ENCODE assay signal across 8 cellular contexts in the genomic region with DNA sequence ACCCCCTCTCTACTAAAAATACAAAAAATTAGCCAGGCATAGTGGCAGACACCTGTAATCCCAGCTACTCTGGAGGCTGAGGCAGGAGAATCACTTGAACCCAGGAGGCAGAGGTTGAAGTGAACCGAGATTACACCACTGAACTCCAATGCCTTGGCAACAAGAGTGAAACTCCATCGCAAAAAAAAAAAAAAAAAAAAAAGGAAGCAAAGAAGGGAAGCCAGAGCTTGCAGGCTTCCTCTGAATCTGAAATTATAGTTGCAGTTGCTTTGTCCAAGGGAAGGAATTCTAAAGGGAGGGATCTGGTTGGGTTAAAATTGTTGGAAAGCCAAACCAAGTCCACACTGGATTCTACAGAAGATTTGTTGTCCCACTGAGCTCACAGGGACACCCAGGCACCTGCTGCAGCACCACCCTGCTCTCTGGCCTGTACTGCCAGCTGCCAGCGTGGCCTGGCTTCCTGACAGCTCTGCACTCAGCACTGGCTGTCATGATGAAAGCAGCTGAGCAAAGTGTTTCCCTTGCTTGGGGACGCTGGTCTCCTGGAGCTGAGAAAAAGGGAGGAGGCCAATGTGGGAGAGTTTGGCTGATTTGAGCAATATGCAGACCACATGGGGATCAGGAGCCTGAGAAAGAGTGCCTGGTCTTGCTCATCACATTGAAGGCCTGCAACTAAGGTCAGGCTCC.
DNase-seq lines count a peak whose midpoint lies in the region; ATAC-seq, FAIRE-seq and TF ChIP-seq lines count a peak whose summit lies in the region.

No MANE protein-coding gene starts in this region.

- no peak for TF ChIP-seq POLR2A in H54 (IDR thresholded peaks at IDR 0.05; ENCODE audit: low read depth, low read length)

- peak; percentile 83 for DNase-seq in NCI-H146 (lab: John Stamatoyannopoulos, UW)
- DNase-seq in epidermal melanocyte (ENCODE audit: insufficient read length, low spot score) = peak; percentile 34
- peak; percentile 32 for DNase-seq in renal cortical epithelial cell (ENCODE audit: low read depth)
- DNase-seq in cortex of kidney (lab: John Stamatoyannopoulos, UW) = no peak
- DNase-seq in 8988T = no peak
- DNase-seq in NCI-H526 treated with DMSO at 0.1 percent for 48 hours (lab: John Stamatoyannopoulos, UW) = no peak
- DNase-seq in H54 (ENCODE audit: insufficient read length, low spot score) = no peak

- FAIRE-seq in H54 (lab: Jason Lieb, UNC) = no peak

- peak; percentile 43 for ATAC-seq in GM18502 (IDR thresholded peaks at IDR 0.05; ENCODE audit: poor library complexity, unreplicated experiment)

Comparison
In these comparisons a context has a peak if more than half of its experiments do, and no peak if none do; other contexts are left out.
1. DNase-seq: peak in NCI-H146 (single experiment), epidermal melanocyte (single experiment) and renal cortical epithelial cell (single experiment); none in cortex of kidney (single experiment), 8988T (single experiment), NCI-H526 treated with DMSO at 0.1 percent for 48 hours (single experiment) and H54 (single experiment).